In genomic region chr12:116910280-116910644, GRCh38 we compare ENCODE assay signal across 8 cellular contexts. TPM values are rescaled to one million over a fixed set of nuclear protein-coding genes. Genes with fewer than 3 reads are reported as not detected.
A peak's percentile ranks its signal among the peaks of the same experiment; 100 is the strongest.
DNase-seq lines count a peak whose midpoint lies in the region; ATAC-seq and TF ChIP-seq lines count a peak whose summit lies in the region.

No MANE protein-coding gene starts in this region.

- ATAC-seq in CD8-positive, alpha-beta T cell = no peak

- H3K27ac ChIP-seq in CD8-positive, alpha-beta T cell (ENCODE audit: low read depth, low read length) = peak overlapping the region; percentile 43
- peak overlapping the region; percentile 46 for H3K27ac ChIP-seq in OCI-LY7 (ENCODE audit: low read depth, low read length, poor library complexity, severe bottlenecking)

- H3K4me2 ChIP-seq in OCI-LY7 (ENCODE audit: low read length) = peak overlapping the region; percentile 79

- POLR2A ChIA-PET in CD8-positive, alpha-beta T cell (lab: Charles Lee) = interaction anchor here (0.9 to 1.5 kb wide), 2 partner anchors 14 to 16 kb away, joined by 3 to 7 read pairs; no protein-coding TSS in a partner anchor
- POLR2A ChIA-PET in OCI-LY7 (lab: Charles Lee) = interaction anchor here (0.6 to 0.7 kb wide), 2 partner anchors 28 to 45 kb away, joined by 3 to 4 read pairs; no protein-coding TSS in a partner anchor

- peaks cover 13% of the 10 kb centered on the region for H3K36me3 Mint-ChIP-seq in CD8-positive, alpha-beta T cell
- H3K36me3 Mint-ChIP-seq in endothelial cell (ENCODE audit: low read depth, unreplicated experiment) = no peaks in the 10 kb centered on the region
- H3K36me3 Mint-ChIP-seq in osteocyte (ENCODE audit: unreplicated experiment) = no peaks in the 10 kb centered on the region

- H3K27me3 ChIP-seq in CD8-positive, alpha-beta T cell (ENCODE audit: insufficient read depth, low read length) = no peaks in the 10 kb centered on the region

- no peaks in the 10 kb centered on the region for H3K36me3 ChIP-seq in CD8-positive, alpha-beta T cell (ENCODE audit: insufficient read depth, low read length)
- H3K36me3 ChIP-seq in OCI-LY7 (ENCODE audit: insufficient read depth, low read length) = peaks cover 19% of the 10 kb centered on the region

- BruUV-seq in OCI-LY7 (replicated peaks; lab: Mats Ljungman, UMichigan) = no TSS peak

- no peaks in the 10 kb centered on the region for H3K9me2 ChIP-seq in OCI-LY7 (ENCODE audit: insufficient read depth, low read length)

- peaks cover 31% of the 10 kb centered on the region for H3K4me1 Mint-ChIP-seq in CD8-positive, alpha-beta T cell (ENCODE audit: low read depth)
- H3K4me1 Mint-ChIP-seq in endothelial cell (ENCODE audit: unreplicated experiment) = peaks cover 8% of the 10 kb centered on the region
- peaks cover 24% of the 10 kb centered on the region for H3K4me1 Mint-ChIP-seq in osteocyte (ENCODE audit: unreplicated experiment)

- H3K9me3 ChIP-seq in CD8-positive, alpha-beta T cell (ENCODE audit: low read length) = no peaks in the 10 kb centered on the region
- H3K9me3 ChIP-seq in OCI-LY7 (ENCODE audit: low read length) = no peaks in the 10 kb centered on the region

- no peaks in the 10 kb centered on the region for H3K9me3 Mint-ChIP-seq in CD8-positive, alpha-beta T cell
- H3K9me3 Mint-ChIP-seq in endothelial cell (ENCODE audit: unreplicated experiment) (no peaks in the 10 kb centered on the region), osteocyte (ENCODE audit: unreplicated experiment) (no peaks in the 10 kb centered on the region)

- H3K27ac Mint-ChIP-seq in CD8-positive, alpha-beta T cell = peak overlapping the region; percentile 76
- H3K27ac Mint-ChIP-seq in endothelial cell (ENCODE audit: unreplicated experiment) (no peak overlapping the region), osteocyte (ENCODE audit: unreplicated experiment) (peak overlapping the region; percentile 60)

- DNase-seq in CD8-positive, alpha-beta T cell = no peak
- DNase-seq in OCI-LY7 (ENCODE audit: low spot score) (no peak), endothelial cell (ENCODE audit: low spot score) (no peak), osteocyte (ENCODE audit: extremely low spot score, unreplicated experiment) (no peak), NCI-H2196 treated with DMSO at 0.1 percent for 48 hours (lab: John Stamatoyannopoulos, UW; ENCODE audit: unreplicated experiment) (no peak), cerebellar nuclear complex (lab: John Stamatoyannopoulos, UW) (no peak), NCI-H82 (lab: John Stamatoyannopoulos, UW) (no peak)
- DNase-seq in stimulated activated CD4-positive, alpha-beta T cell treated with anti-CD3 and anti-CD28 coated beads, Interleukin-1b, Interleukin-23, amount 100 ng/mL, for 48 hours = no peak

- peak overlapping the region; percentile 52 for H3K4me3 ChIP-seq in CD8-positive, alpha-beta T cell (ENCODE audit: low read depth, low read length)
- peak overlapping the region; percentile 79 for H3K4me3 ChIP-seq in OCI-LY7 (ENCODE audit: low read depth, low read length, poor library complexity, severe bottlenecking)

- intact Hi-C loops in CD8-positive, alpha-beta T cell (cut with DNase I, micrococcal nuclease) = loop anchor here (2.0 to 10.0 kb wide), 4 partner anchors 91 to 635 kb away; partner anchors contain the start of genes MED13L (in 1 of the 2), RNFT2 (in 1 of the 2) and SPRING1 (in 1 of the 2)
- intact Hi-C loops in OCI-LY7 (cut with micrococcal nuclease; ENCODE audit: unreplicated experiment) = loop anchor here (2.0 kb wide), 1 partner anchor 69 kb away; no protein-coding TSS in a partner anchor

- H3K4me1 ChIP-seq in CD8-positive, alpha-beta T cell (ENCODE audit: insufficient read depth, low read length) = peaks cover 9% of the 10 kb centered on the region
- H3K4me1 ChIP-seq in OCI-LY7 (ENCODE audit: insufficient read depth, low read length, poor library complexity, severe bottlenecking) = peaks cover 20% of the 10 kb centered on the region

- TF ChIP-seq CTCF in CD8-positive, alpha-beta T cell (IDR thresholded peaks at IDR 0.05) = no peak
- TF ChIP-seq CTCF in OCI-LY7 (conservative IDR thresholded peaks at IDR 0.05; ENCODE audit: low read length) = no peak
- TF ChIP-seq CTCF in endothelial cell (IDR thresholded peaks at IDR 0.05; ENCODE audit: unreplicated experiment) = no peak
- TF ChIP-seq CTCF in osteocyte (IDR thresholded peaks at IDR 0.05) = no peak

- peak overlapping the region; percentile 96; the same call in 1 of the 2 replicates for H2AFZ ChIP-seq in OCI-LY7 (ENCODE audit: low read length)

- H3K4me3 Mint-ChIP-seq in CD8-positive, alpha-beta T cell = peak overlapping the region; percentile 87
- H3K4me3 Mint-ChIP-seq in endothelial cell (ENCODE audit: unreplicated experiment) (peak overlapping the region; percentile 94), osteocyte (ENCODE audit: unreplicated experiment) (peak overlapping the region; percentile 87)

- CTCF ChIA-PET in CD8-positive, alpha-beta T cell (lab: Charles Lee) = no interaction called here
- CTCF ChIA-PET in OCI-LY7 (lab: Charles Lee; ENCODE audit: unreplicated experiment) = interaction anchor here (0.5 kb wide), 1 partner anchor 88 kb away, joined by 3 read pairs; no protein-coding TSS in a partner anchor

- no peaks in the 10 kb centered on the region for H4K20me1 ChIP-seq in OCI-LY7 (ENCODE audit: insufficient read depth, low read length)

- peaks cover 19% of the 10 kb centered on the region for H3K79me2 ChIP-seq in OCI-LY7 (ENCODE audit: insufficient read depth, low read depth, low read length)

- peaks cover 2% of the 10 kb centered on the region for H3K27me3 Mint-ChIP-seq in CD8-positive, alpha-beta T cell (ENCODE audit: low read depth)
- H3K27me3 Mint-ChIP-seq in endothelial cell (ENCODE audit: unreplicated experiment) = no peaks in the 10 kb centered on the region
- peaks cover 22% of the 10 kb centered on the region for H3K27me3 Mint-ChIP-seq in osteocyte (ENCODE audit: unreplicated experiment)

RNA-seq across cellular contexts. Expression of gene FBXW8, which starts 0.5 kb away (rescaled TPM):
- total RNA-seq in CD8-positive, alpha-beta T cell = 1 to 10 TPM; 5.6 to 6.5 TPM
- 22.4 and 34.0 TPM in 2 replicates for total RNA-seq in OCI-LY7 (2014; rRNA removed; shearing (Covaris generic))
- total RNA-seq in OCI-LY7 (2022) (29.8 and 32.4 TPM in 2 replicates), endothelial cell (ENCODE audit: unreplicated experiment) (17.8 TPM), osteocyte (32.1 and 33.6 TPM in 2 replicates)

RNA-seq across cellular contexts. Expression of gene HRK, which starts 29.0 kb away (rescaled TPM):
- under 1 TPM in 1 of 2 experiments, not detected in 1; 0.05 TPM for total RNA-seq in CD8-positive, alpha-beta T cell
- total RNA-seq in OCI-LY7 (2014; rRNA removed; shearing (Covaris generic)) = 16.5 and 19.8 TPM in 2 replicates
- total RNA-seq in OCI-LY7 (2022) = 17.8 and 23.7 TPM in 2 replicates
- total RNA-seq in endothelial cell (ENCODE audit: unreplicated experiment) = 0.10 TPM
- 0.10 TPM in 1 of 2 replicates, not detected in the other for total RNA-seq in osteocyte

Comparison
In these comparisons a context has a peak if more than half of its experiments do, and no peak if none do; other contexts are left out.
1. RNA of gene HRK, which starts 29.0 kb away (total RNA-seq): 16.5 to 23.7 TPM in OCI-LY7; 0.05 TPM in CD8-positive, alpha-beta T cell, 0.10 TPM in endothelial cell (single experiment) and 0.10 TPM in osteocyte; every median in the first group is over 10 times any median in the second.
2. Peak in every context shown above with its lines, with median percentiles within 50 percentile points of each other: H3K4me3 Mint-ChIP-seq.